1 cellular context compared by ENCODE assay signal in the genomic region with DNA sequence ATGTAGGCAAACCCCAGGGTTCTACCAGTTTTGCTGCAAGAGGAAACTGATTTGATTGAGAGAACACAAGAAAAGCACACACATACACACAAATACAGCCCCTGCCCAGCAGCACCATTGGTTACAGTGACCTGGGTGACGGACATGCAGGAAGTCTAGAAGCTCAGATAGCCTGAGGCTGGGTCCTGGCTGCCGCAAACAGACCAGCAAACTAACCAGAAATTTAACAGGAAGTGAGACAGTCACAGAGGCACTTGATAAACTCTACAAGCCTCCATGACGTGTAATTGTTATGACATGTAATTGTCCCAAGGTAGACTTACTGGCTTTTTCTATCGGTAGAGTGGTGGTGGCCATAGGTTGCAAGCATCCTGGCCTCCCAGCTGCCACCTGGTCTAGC.
TF ChIP-seq lines count a peak whose summit lies in the region.

No MANE protein-coding gene starts in this region.

TF ChIP-seq in endothelial cell of umbilical vein, 7 proteins besides CTCF, POLR2A, EP300 and RAD21 (continued from another document):
- TF ChIP-seq FOS (IDR thresholded peaks at IDR 0.05; ENCODE audit: borderline replicate concordance, insufficient read depth, low read length) (peak; percentile 22), JUN (IDR thresholded peaks at IDR 0.05; ENCODE audit: borderline replicate concordance, insufficient read depth, insufficient read length, low read depth) (peak; percentile 15)
